Comparison of ENCODE assay signal across 20 cellular contexts in genomic region chr1:70963374-70963773, GRCh38.
"Had no signal": no experiment of that assay in that cellular context is flagged by ENCODE, and none has a peak within 500 bp of the region (broad histone marks: within the 10 kb centered on the region; RNA-seq: fewer than 3 reads in every experiment).

No MANE protein-coding gene starts in this region.

- H3K9me3 ChIP-seq: breast epithelium, tibial artery had no signal

- H3K36me3 Mint-ChIP-seq: activated naive CD4-positive, alpha-beta T cell treated with anti-CD3 and anti-CD28 coated beads, Interleukin-2, amount 10 ng/mL, durations not matched to agents 7 days and 5 days; memory B cell; stimulated activated naive B cell treated with anti-CD40 and anti-IgM and Interleukin-4, amounts not matched to agents 10 μg/mL and 1 μg/mL and 100 μg/mL, for 72 hours had no signal

- H3K27ac Mint-ChIP-seq: activated naive CD4-positive, alpha-beta T cell treated with anti-CD3 and anti-CD28 coated beads, Interleukin-2, amount 10 ng/mL, durations not matched to agents 7 days and 5 days; activated T-helper 2 cell treated with anti-CD3 and anti-CD28 coated beads, Interferon-gamma antibody, Interleukin-2, Interleukin-4, amounts not matched to agents 10 μg/mL and 5 μg/mL and 100 μg/mL, durations not matched to agents 14 hours and 24 hours and 36 hours; dendritic cell treated with granulocyte-macrophage colony-stimulating factor and Interleukin-4, amounts not matched to agents 40 ng/mL and 50 ng/mL, for 4 days; effector memory CD8-positive, alpha-beta T cell; memory B cell; natural killer cell treated with Interleukin-12 subunit alpha and Interleukin-12 subunit beta and Interleukin-15 and Interleukin-18, amount 100 ng/mL, for 72 hours; stimulated activated naive B cell treated with anti-CD40 and anti-IgM and Interleukin-4, amounts not matched to agents 10 μg/mL and 1 μg/mL and 100 μg/mL, for 72 hours had no signal

- H3K4me3 Mint-ChIP-seq: activated naive CD4-positive, alpha-beta T cell treated with anti-CD3 and anti-CD28 coated beads, Interleukin-2, amount 10 ng/mL, durations not matched to agents 7 days and 5 days; dendritic cell treated with granulocyte-macrophage colony-stimulating factor and Interleukin-4, amounts not matched to agents 40 ng/mL and 50 ng/mL, for 4 days; effector memory CD8-positive, alpha-beta T cell; memory B cell; natural killer cell treated with Interleukin-12 subunit alpha and Interleukin-12 subunit beta and Interleukin-15 and Interleukin-18, amount 100 ng/mL, for 72 hours; stimulated activated naive B cell treated with anti-CD40 and anti-IgM and Interleukin-4, amounts not matched to agents 10 μg/mL and 1 μg/mL and 100 μg/mL, for 72 hours had no signal

- H3K9me3 Mint-ChIP-seq: activated naive CD4-positive, alpha-beta T cell treated with anti-CD3 and anti-CD28 coated beads, Interleukin-2, amount 10 ng/mL, durations not matched to agents 7 days and 5 days; effector memory CD8-positive, alpha-beta T cell had no signal

- H3K36me3 ChIP-seq: ascending aorta, breast epithelium, gastroesophageal sphincter, heart right ventricle, tibial artery had no signal

- DNase-seq: activated CD4-positive, alpha-beta T cell treated with anti-CD3 and anti-CD28 coated beads, Interleukin-2, amount 50 U/mL, for 48 hours; activated naive CD4-positive, alpha-beta T cell treated with anti-CD3 and anti-CD28 coated beads, Interleukin-2, amount 10 ng/mL, durations not matched to agents 7 days and 5 days; activated T-cell treated with anti-CD3 and anti-CD28 coated beads, Interleukin-2, amount 50 U/mL, for 1 hour; cerebellar nuclear complex; effector memory CD8-positive, alpha-beta T cell; heart right ventricle; nucleus accumbens; stimulated activated CD4-positive, alpha-beta T cell treated with anti-CD3 and anti-CD28 coated beads, Interleukin-15, amount 100 ng/mL, for 24 hours; stimulated activated CD4-positive, alpha-beta T cell treated with anti-CD3 and anti-CD28 coated beads, Interleukin-4, amount 100 ng/mL, for 1 hour; stimulated activated naive B cell treated with anti-CD40 and anti-IgM and Interleukin-4, amounts not matched to agents 10 μg/mL and 1 μg/mL and 100 μg/mL, for 72 hours; tibial artery had no signal

- H3K27me3 Mint-ChIP-seq: activated naive CD4-positive, alpha-beta T cell treated with anti-CD3 and anti-CD28 coated beads, Interleukin-2, amount 10 ng/mL, durations not matched to agents 7 days and 5 days; dendritic cell treated with granulocyte-macrophage colony-stimulating factor and Interleukin-4, amounts not matched to agents 40 ng/mL and 50 ng/mL, for 4 days; effector memory CD8-positive, alpha-beta T cell had no signal

- H3K4me1 ChIP-seq: ascending aorta, breast epithelium, gastroesophageal sphincter, heart right ventricle, tibial artery had no signal

- ATAC-seq: effector memory CD8-positive, alpha-beta T cell; gastroesophageal sphincter; heart right ventricle; left lobe of liver; stimulated activated naive B cell treated with anti-CD40 and anti-IgM and Interleukin-4, amounts not matched to agents 10 μg/mL and 1 μg/mL and 100 μg/mL, for 72 hours had no signal

- H3K4me3 ChIP-seq: ascending aorta, breast epithelium, gastroesophageal sphincter, heart right ventricle, skin epidermis, tibial artery had no signal

- H3K4me1 Mint-ChIP-seq: activated naive CD4-positive, alpha-beta T cell treated with anti-CD3 and anti-CD28 coated beads, Interleukin-2, amount 10 ng/mL, durations not matched to agents 7 days and 5 days; memory B cell; stimulated activated naive B cell treated with anti-CD40 and anti-IgM and Interleukin-4, amounts not matched to agents 10 μg/mL and 1 μg/mL and 100 μg/mL, for 72 hours had no signal

- H3K27me3 ChIP-seq: ascending aorta, breast epithelium, gastroesophageal sphincter, heart right ventricle, tibial artery had no signal

- H3K27ac ChIP-seq: ascending aorta, breast epithelium, gastroesophageal sphincter, heart right ventricle, skin epidermis, tibial artery had no signal
